In the genomic region with DNA sequence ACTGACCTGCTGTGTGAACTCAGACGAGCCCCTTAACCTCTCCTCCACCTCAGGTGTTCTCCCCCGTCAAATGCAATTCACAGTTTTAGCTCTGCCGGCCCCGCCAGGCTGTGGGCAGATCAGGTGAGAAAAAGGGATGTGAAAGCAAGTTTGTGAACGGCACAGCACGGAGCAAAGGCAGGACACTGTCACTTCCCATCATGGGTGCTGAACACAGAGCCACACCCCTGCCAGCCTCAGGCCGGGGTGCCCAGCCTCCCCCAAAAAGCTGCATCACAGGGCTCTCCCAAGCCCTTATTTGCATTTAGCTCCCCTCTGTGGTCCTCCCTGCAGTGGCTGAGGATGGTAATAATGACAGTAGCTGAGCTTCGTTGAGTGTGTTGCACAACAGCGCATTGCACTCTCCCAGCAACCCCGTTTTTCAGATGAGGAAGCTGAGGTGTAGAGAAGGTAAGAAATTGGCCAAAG, we compare ENCODE assay signal across 10 cellular contexts.
DNase-seq lines count a peak whose midpoint lies in the region; ATAC-seq lines count a peak whose summit lies in the region.
"Had no signal": no experiment of that assay in that cellular context is flagged by ENCODE, and none has a peak within 500 bp of the region (broad histone marks: within the 10 kb centered on the region; RNA-seq: fewer than 3 reads in every experiment).

No MANE protein-coding gene starts in this region.

- H3K79me2 ChIP-seq in mesendoderm (ENCODE audit: control insufficient read depth, insufficient read depth, low read length) = no peaks in the 10 kb centered on the region

- DNase-seq in activated CD4-positive, CD25-positive, alpha-beta regulatory T cell treated with anti-CD3 and anti-CD28 coated beads, Interleukin-2, amount 50 U/mL, for 72 hours = no peak
- DNase-seq in SIG-M5 treated with dmso at 0.1 percent for 504 hours (lab: John Stamatoyannopoulos, UW; ENCODE audit: unreplicated experiment) (peak; percentile 79), mesendoderm (no peak), NCI-H526 treated with DMSO at 0.1 percent for 48 hours (lab: John Stamatoyannopoulos, UW) (no peak), DMS79 (lab: John Stamatoyannopoulos, UW) (no peak)
- DNase-seq in stimulated activated effector memory CD8-positive, alpha-beta T cell treated with anti-CD3 and anti-CD28 coated beads, Interleukin-12 subunit alpha, Interleukin-12 subunit beta, amount 100 ng/mL, for 72 hours (ENCODE audit: low spot score in 2 of 2) = no peak

- H3K4me3 ChIP-seq in mesendoderm (ENCODE audit: low read length) = no peak overlapping the region

- H3K9ac ChIP-seq in mesendoderm (ENCODE audit: low read length) = no peak overlapping the region

- ATAC-seq in activated CD4-positive, CD25-positive, alpha-beta regulatory T cell treated with anti-CD3 and anti-CD28 coated beads, Interleukin-2, amount 50 U/mL, for 24 hours = peak; percentile 44 to 49
- peak; percentile 66 for ATAC-seq in HG02970 (IDR thresholded peaks at IDR 0.05; ENCODE audit: low FRiP score, unreplicated experiment)
- ATAC-seq in stimulated activated effector memory CD8-positive, alpha-beta T cell treated with anti-CD3 and anti-CD28 coated beads, Interleukin-12 subunit alpha, Interleukin-12 subunit beta, amount 100 ng/mL, for 72 hours = peak; percentile 64

- no peak overlapping the region for H3K4me2 ChIP-seq in mesendoderm (ENCODE audit: low read length)

- no peak overlapping the region for H2BK5ac ChIP-seq in mesendoderm (ENCODE audit: low read length)

- no peak overlapping the region for H3K23ac ChIP-seq in mesendoderm (ENCODE audit: low read length)

- no peak overlapping the region for H2BK120ac ChIP-seq in mesendoderm (ENCODE audit: low read depth, low read length)

- no peaks in the 10 kb centered on the region for H3K27me3 ChIP-seq in mesendoderm (ENCODE audit: insufficient read depth, low read length, poor library complexity)

- H3K27ac Mint-ChIP-seq in stimulated activated effector memory CD8-positive, alpha-beta T cell treated with anti-CD3 and anti-CD28 coated beads, Interleukin-12 subunit alpha, Interleukin-12 subunit beta, amount 100 ng/mL, for 72 hours = no peak overlapping the region
- H3K27ac Mint-ChIP-seq: activated naive CD8-positive, alpha-beta T cell had no signal

- no peak overlapping the region for H2BK15ac ChIP-seq in mesendoderm (replicated peaks; ENCODE audit: low read depth)

- H2AK5ac ChIP-seq in mesendoderm (ENCODE audit: low read length) = no peak overlapping the region

- H3K4ac ChIP-seq in mesendoderm (ENCODE audit: low read depth, low read length) = no peak overlapping the region

- H3K36me3 ChIP-seq in mesendoderm (ENCODE audit: control insufficient read depth, insufficient read depth, low read length) = no peaks in the 10 kb centered on the region

- H3K9me3 Mint-ChIP-seq in stimulated activated effector memory CD8-positive, alpha-beta T cell treated with anti-CD3 and anti-CD28 coated beads, Interleukin-12 subunit alpha, Interleukin-12 subunit beta, amount 100 ng/mL, for 72 hours = no peaks in the 10 kb centered on the region

- H3K4me3 Mint-ChIP-seq in stimulated activated effector memory CD8-positive, alpha-beta T cell treated with anti-CD3 and anti-CD28 coated beads, Interleukin-12 subunit alpha, Interleukin-12 subunit beta, amount 100 ng/mL, for 72 hours = peak overlapping the region; percentile 31

- no peak overlapping the region for H3K56ac ChIP-seq in mesendoderm (ENCODE audit: low read length)

- peaks cover 5% of the 10 kb centered on the region for H3K36me3 Mint-ChIP-seq in stimulated activated effector memory CD8-positive, alpha-beta T cell treated with anti-CD3 and anti-CD28 coated beads, Interleukin-12 subunit alpha, Interleukin-12 subunit beta, amount 100 ng/mL, for 72 hours
- H3K36me3 Mint-ChIP-seq: activated naive CD8-positive, alpha-beta T cell had no signal

- peaks cover 31% of the 10 kb centered on the region for H3K4me1 Mint-ChIP-seq in stimulated activated effector memory CD8-positive, alpha-beta T cell treated with anti-CD3 and anti-CD28 coated beads, Interleukin-12 subunit alpha, Interleukin-12 subunit beta, amount 100 ng/mL, for 72 hours

- no peaks in the 10 kb centered on the region for H3K4me1 ChIP-seq in mesendoderm (ENCODE audit: control insufficient read depth, low read depth, low read length)

- no peak overlapping the region for H4K8ac ChIP-seq in mesendoderm (ENCODE audit: low read depth, low read length)

- no peak overlapping the region for H3K27ac ChIP-seq in mesendoderm (ENCODE audit: low read depth, low read length)
- H3K27ac ChIP-seq: 22Rv1 had no signal

- H3K18ac ChIP-seq in mesendoderm (ENCODE audit: low read length) = no peak overlapping the region

- H3K79me1 ChIP-seq in mesendoderm (ENCODE audit: low read length) = no peaks in the 10 kb centered on the region

- no CpG with 5 or more reads among the region's 10 CpGs for WGBS in mesendoderm (ENCODE audit: extremely low coverage, insufficient coverage, low lambda C conversion rate)

- H4K5ac ChIP-seq in mesendoderm (ENCODE audit: low read length) = no peak overlapping the region
